ENCODE assay signal across 1 cellular context in the genomic region with DNA sequence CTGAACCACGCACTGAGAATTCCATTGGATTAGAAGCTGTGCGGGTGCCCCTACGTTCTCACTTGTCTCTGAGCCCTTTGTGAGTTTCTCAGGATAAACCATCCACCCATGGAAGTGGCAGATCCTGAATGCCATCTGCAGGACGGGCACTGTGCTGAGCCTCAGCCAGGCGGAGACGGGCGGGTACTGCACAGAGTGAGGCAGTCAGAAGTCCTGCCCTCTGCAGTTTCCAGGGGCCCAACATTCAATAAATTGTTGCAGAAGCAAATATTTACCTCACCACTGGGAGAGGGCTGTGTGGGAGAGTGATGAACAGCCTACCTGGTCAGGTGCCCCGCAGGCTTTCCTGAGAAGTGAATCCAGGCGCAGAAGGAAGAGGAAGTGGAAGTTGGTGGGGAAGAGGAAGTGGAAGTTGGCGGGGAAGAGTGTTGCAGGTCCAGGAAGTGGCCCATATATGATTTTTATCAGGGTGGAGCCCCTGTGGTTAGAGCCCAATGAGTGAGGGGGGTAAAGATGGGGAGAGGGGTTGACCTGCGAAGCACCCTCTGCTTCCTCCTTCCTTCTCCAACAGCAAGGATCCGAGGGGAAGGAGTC.
TF ChIP-seq lines count a peak whose summit lies in the region.

No MANE protein-coding gene starts in this region.

TF ChIP-seq in H1, 55 proteins besides CTCF, POLR2A, EP300 and RAD21 (continued from another document):
- TF ChIP-seq RFX5 (IDR thresholded peaks at IDR 0.05; ENCODE audit: borderline replicate concordance, low read depth, low read length) (no peak), CTBP2 (IDR thresholded peaks at IDR 0.05; ENCODE audit: borderline replicate concordance, insufficient read depth, insufficient read length, low read length) (no peak), GABPA (IDR thresholded peaks at IDR 0.05; ENCODE audit: borderline replicate concordance, insufficient read depth, low read length) (no peak), CBX5 (IDR thresholded peaks at IDR 0.05; ENCODE audit: low read depth, low read length) (no peak), TBP (IDR thresholded peaks at IDR 0.05; ENCODE audit: low read depth, low read length) (no peak), NRF1 (IDR thresholded peaks at IDR 0.05; ENCODE audit: low read depth, low read length) (no peak), CHD2 (IDR thresholded peaks at IDR 0.05; ENCODE audit: low read length) (no peak), SUZ12 (IDR thresholded peaks at IDR 0.05; ENCODE audit: low read length) (no peak), TEAD4 (IDR thresholded peaks at IDR 0.05; ENCODE audit: low read depth, low read length) (no peak), CBX8 (IDR thresholded peaks at IDR 0.05; ENCODE audit: borderline replicate concordance, low read depth, low read length) (no peak)
